ENCODE assay signal across 1 cellular context in genomic region chr2:200496696-200497095, GRCh38.
TF ChIP-seq lines count a peak whose summit lies in the region.

No MANE protein-coding gene starts in this region.

TF ChIP-seq in K562, 482 proteins besides CTCF, POLR2A, EP300 and RAD21 (continued from another document):
- TF ChIP-seq GTF2A2 (tag; IDR thresholded peaks at IDR 0.05) (no peak), ZNF384 (IDR thresholded peaks at IDR 0.05; ENCODE audit: low read depth, low read length) (no peak), TAL1 (IDR thresholded peaks at IDR 0.05) (peak; percentile 35; the same call in 1 of the 2 replicates), TCF3 (CRISPR knock-in tag; IDR thresholded peaks at IDR 0.05) (peak; percentile 52), ARID1B (IDR thresholded peaks at IDR 0.05) (peak; percentile 66), BCOR (IDR thresholded peaks at IDR 0.05) (0 out of 2 replicates have a peak, but pooled peaks have one; percentile 12), ZNF232 (CRISPR knock-in tag; IDR thresholded peaks at IDR 0.05) (no peak)
- TF ChIP-seq, protein P1, sequence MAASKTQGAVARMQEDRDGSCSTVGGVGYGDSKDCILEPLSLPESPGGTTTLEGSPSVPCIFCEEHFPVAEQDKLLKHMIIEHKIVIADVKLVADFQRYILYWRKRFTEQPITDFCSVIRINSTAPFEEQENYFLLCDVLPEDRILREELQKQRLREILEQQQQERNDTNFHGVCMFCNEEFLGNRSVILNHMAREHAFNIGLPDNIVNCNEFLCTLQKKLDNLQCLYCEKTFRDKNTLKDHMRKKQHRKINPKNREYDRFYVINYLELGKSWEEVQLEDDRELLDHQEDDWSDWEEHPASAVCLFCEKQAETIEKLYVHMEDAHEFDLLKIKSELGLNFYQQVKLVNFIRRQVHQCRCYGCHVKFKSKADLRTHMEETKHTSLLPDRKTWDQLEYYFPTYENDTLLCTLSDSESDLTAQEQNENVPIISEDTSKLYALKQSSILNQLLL (CRISPR knock-in tag; IDR thresholded peaks at IDR 0.05; ENCODE audit: borderline replicate concordance): no peak
- TF ChIP-seq, protein P2, sequence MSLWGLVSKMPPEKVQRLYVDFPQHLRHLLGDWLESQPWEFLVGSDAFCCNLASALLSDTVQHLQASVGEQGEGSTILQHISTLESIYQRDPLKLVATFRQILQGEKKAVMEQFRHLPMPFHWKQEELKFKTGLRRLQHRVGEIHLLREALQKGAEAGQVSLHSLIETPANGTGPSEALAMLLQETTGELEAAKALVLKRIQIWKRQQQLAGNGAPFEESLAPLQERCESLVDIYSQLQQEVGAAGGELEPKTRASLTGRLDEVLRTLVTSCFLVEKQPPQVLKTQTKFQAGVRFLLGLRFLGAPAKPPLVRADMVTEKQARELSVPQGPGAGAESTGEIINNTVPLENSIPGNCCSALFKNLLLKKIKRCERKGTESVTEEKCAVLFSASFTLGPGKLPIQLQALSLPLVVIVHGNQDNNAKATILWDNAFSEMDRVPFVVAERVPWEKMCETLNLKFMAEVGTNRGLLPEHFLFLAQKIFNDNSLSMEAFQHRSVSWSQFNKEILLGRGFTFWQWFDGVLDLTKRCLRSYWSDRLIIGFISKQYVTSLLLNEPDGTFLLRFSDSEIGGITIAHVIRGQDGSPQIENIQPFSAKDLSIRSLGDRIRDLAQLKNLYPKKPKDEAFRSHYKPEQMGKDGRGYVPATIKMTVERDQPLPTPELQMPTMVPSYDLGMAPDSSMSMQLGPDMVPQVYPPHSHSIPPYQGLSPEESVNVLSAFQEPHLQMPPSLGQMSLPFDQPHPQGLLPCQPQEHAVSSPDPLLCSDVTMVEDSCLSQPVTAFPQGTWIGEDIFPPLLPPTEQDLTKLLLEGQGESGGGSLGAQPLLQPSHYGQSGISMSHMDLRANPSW (CRISPR knock-in tag; IDR thresholded peaks at IDR 0.05): no peak
